In the genomic region with DNA sequence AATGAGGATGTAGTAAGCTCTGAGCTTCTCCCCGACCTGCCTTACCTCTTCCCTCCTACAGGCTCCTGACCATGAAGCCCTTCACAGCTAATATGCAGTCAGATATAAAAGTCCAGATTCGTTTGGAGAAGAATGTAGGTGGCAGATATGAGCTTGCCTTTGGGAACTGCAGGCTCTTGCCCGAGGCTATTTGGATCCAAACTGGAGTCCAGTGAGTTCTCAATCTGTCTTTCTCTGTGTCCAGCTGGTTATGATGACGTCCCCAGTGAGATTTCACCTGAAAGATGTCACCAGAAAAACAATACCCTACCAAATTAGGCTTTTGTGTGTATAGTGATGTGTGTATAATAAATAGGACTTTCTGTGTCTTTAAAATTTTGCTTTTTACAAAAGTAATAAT, we compare ENCODE assay signal across 37 cellular contexts. TPM values are rescaled to one million over a fixed set of nuclear protein-coding genes. Genes with fewer than 3 reads are reported as not detected.
"Had no signal": no experiment of that assay in that cellular context is flagged by ENCODE, and none has a peak within 500 bp of the region (broad histone marks: within the 10 kb centered on the region; RNA-seq: fewer than 3 reads in every experiment).

No MANE protein-coding gene starts in this region.

- DNase-seq: activated B cell treated with CpG ODN at 0.5 μM for 24 hours; activated CD4-positive, alpha-beta memory T cell treated with anti-CD3 and anti-CD28 coated beads, Interleukin-2, amount 10 ng/mL, durations not matched to agents 7 days and 5 days; activated CD4-positive, alpha-beta T cell treated with anti-CD3 and anti-CD28 coated beads for 48 hours; activated CD4-positive, alpha-beta T cell treated with anti-CD3 and anti-CD28 coated beads, Interleukin-2, amount 10 ng/mL, durations not matched to agents 7 days and 5 days; activated CD4-positive, alpha-beta T cell treated with anti-CD3 and anti-CD28 coated beads, Interleukin-2, amount 50 U/mL, for 48 hours; activated CD4-positive, CD25-positive, alpha-beta regulatory T cell treated with anti-CD3 and anti-CD28 coated beads, Interleukin-2, amount 50 U/mL, for 72 hours; activated CD8-positive, alpha-beta memory T cell treated with anti-CD3 and anti-CD28 coated beads for 24 hours; activated CD8-positive, alpha-beta memory T cell treated with anti-CD3 and anti-CD28 coated beads, Interleukin-2, amount 10 ng/mL, durations not matched to agents 7 days and 5 days; activated CD8-positive, alpha-beta memory T cell treated with anti-CD3 and anti-CD28 coated beads, Interleukin-2, amount 50 U/mL, for 48 hours; activated CD8-positive, alpha-beta T cell treated with anti-CD3 and anti-CD28 coated beads, Interleukin-2, amount 10 ng/mL, durations not matched to agents 7 days and 5 days; activated effector memory CD4-positive, alpha-beta T cell treated with Interleukin-2 at 50 U/mL for 16 hours; activated gamma-delta T cell; activated naive CD4-positive, alpha-beta T cell treated with anti-CD3 and anti-CD28 coated beads, Interleukin-2, amount 10 ng/mL, durations not matched to agents 7 days and 5 days; activated naive CD4-positive, alpha-beta T cell treated with Interleukin-2 at 50 U/mL for 16 hours; activated naive CD8-positive, alpha-beta T cell treated with anti-CD3 and anti-CD28 coated beads, Interleukin-2, amount 10 ng/mL, durations not matched to agents 7 days and 5 days; activated naive CD8-positive, alpha-beta T cell treated with anti-CD3 and anti-CD28 coated beads, Interleukin-2, amount 50 U/mL, for 24 hours; activated T-cell treated with anti-CD3 and anti-CD28 coated beads, Interleukin-2, amount 50 U/mL, for 24 hours; activated T-cell treated with anti-CD3 and anti-CD28 coated beads, Interleukin-2, amount 50 U/mL, for 48 hours; amniotic stem cell; aorta; body of pancreas; brain microvascular endothelial cell; central memory CD4-positive, alpha-beta T cell; T-helper 1 cell; T-helper 2 cell; T-helper 9 cell had no signal

- H3K27me3 ChIP-seq: body of pancreas, brain microvascular endothelial cell had no signal

- H3K4me1 ChIP-seq: body of pancreas, breast epithelium had no signal

- H3K4me3 ChIP-seq: body of pancreas, breast epithelium had no signal

- H3K9me3 Mint-ChIP-seq: activated B cell treated with CpG ODN at 0.5 μM for 24 hours; activated CD4-positive, alpha-beta memory T cell treated with anti-CD3 and anti-CD28 coated beads, Interleukin-2, amount 10 ng/mL, durations not matched to agents 7 days and 5 days; activated CD4-positive, alpha-beta T cell treated with anti-CD3 and anti-CD28 coated beads, Interleukin-2, amount 10 ng/mL, durations not matched to agents 7 days and 5 days; activated naive CD4-positive, alpha-beta T cell treated with anti-CD3 and anti-CD28 coated beads, Interleukin-2, amount 10 ng/mL, durations not matched to agents 7 days and 5 days; activated naive CD4-positive, alpha-beta T cell treated with anti-CD3 and anti-CD28 coated beads, Interleukin-2, amount 50 U/mL, for 24 hours; activated naive CD8-positive, alpha-beta T cell treated with anti-CD3 and anti-CD28 coated beads, Interleukin-2, amount 10 ng/mL, durations not matched to agents 7 days and 5 days; activated naive CD8-positive, alpha-beta T cell treated with anti-CD3 and anti-CD28 coated beads, Interleukin-2, amount 50 U/mL, for 24 hours; activated T-cell treated with anti-CD3 and anti-CD28 coated beads, Interleukin-2, amount 50 U/mL, for 24 hours; activated T-helper 2 cell treated with anti-CD3 and anti-CD28 coated beads, Interferon-gamma antibody, Interleukin-2, Interleukin-4, amounts not matched to agents 10 μg/mL and 5 μg/mL and 100 μg/mL, durations not matched to agents 14 hours and 24 hours and 36 hours; T-helper 1 cell treated with Interleukin-12 subunit alpha and Interleukin-12 subunit beta and Interleukin-4 antibody, amounts not matched to agents 30 μg/mL and 1 μg/mL, for 36 hours; T-helper 2 cell treated with Interferon-gamma antibody and Interleukin-4, amounts not matched to agents 5 μg/mL and 100 μg/mL, for 36 hours had no signal

- H3K36me3 ChIP-seq: brain microvascular endothelial cell, breast epithelium had no signal

- H3K9me3 ChIP-seq: body of pancreas, breast epithelium had no signal

- H3K4me1 Mint-ChIP-seq: activated B cell treated with CpG ODN at 0.5 μM for 24 hours; activated CD4-positive, alpha-beta memory T cell treated with anti-CD3 and anti-CD28 coated beads, Interleukin-2, amount 10 ng/mL, durations not matched to agents 7 days and 5 days; activated CD4-positive, alpha-beta T cell treated with anti-CD3 and anti-CD28 coated beads, Interleukin-2, amount 10 ng/mL, durations not matched to agents 7 days and 5 days; activated CD8-positive, alpha-beta memory T cell treated with anti-CD3 and anti-CD28 coated beads, Interleukin-2, amount 10 ng/mL, durations not matched to agents 7 days and 5 days; activated naive CD4-positive, alpha-beta T cell treated with anti-CD3 and anti-CD28 coated beads, Interleukin-2, amount 10 ng/mL, durations not matched to agents 7 days and 5 days; activated naive CD4-positive, alpha-beta T cell treated with anti-CD3 and anti-CD28 coated beads, Interleukin-2, amount 50 U/mL, for 24 hours; activated naive CD8-positive, alpha-beta T cell treated with anti-CD3 and anti-CD28 coated beads, Interleukin-2, amount 50 U/mL, for 24 hours had no signal

- H3K4me3 Mint-ChIP-seq: activated B cell treated with CpG ODN at 0.5 μM for 24 hours; activated CD4-positive, alpha-beta memory T cell treated with anti-CD3 and anti-CD28 coated beads, Interleukin-2, amount 10 ng/mL, durations not matched to agents 7 days and 5 days; activated CD4-positive, alpha-beta T cell treated with anti-CD3 and anti-CD28 coated beads, Interleukin-2, amount 10 ng/mL, durations not matched to agents 7 days and 5 days; activated CD8-positive, alpha-beta memory T cell treated with anti-CD3 and anti-CD28 coated beads, Interleukin-2, amount 10 ng/mL, durations not matched to agents 7 days and 5 days; activated CD8-positive, alpha-beta T cell treated with anti-CD3 and anti-CD28 coated beads, Interleukin-2, amount 10 ng/mL, durations not matched to agents 7 days and 5 days; activated naive CD4-positive, alpha-beta T cell treated with anti-CD3 and anti-CD28 coated beads, Interleukin-2, amount 10 ng/mL, durations not matched to agents 7 days and 5 days; activated naive CD4-positive, alpha-beta T cell treated with anti-CD3 and anti-CD28 coated beads, Interleukin-2, amount 50 U/mL, for 24 hours; activated naive CD8-positive, alpha-beta T cell; activated naive CD8-positive, alpha-beta T cell treated with anti-CD3 and anti-CD28 coated beads, Interleukin-2, amount 10 ng/mL, durations not matched to agents 7 days and 5 days; activated naive CD8-positive, alpha-beta T cell treated with anti-CD3 and anti-CD28 coated beads, Interleukin-2, amount 50 U/mL, for 24 hours; activated T-cell treated with anti-CD3 and anti-CD28 coated beads, Interleukin-2, amount 50 U/mL, for 24 hours; T-helper 1 cell treated with Interleukin-12 subunit alpha and Interleukin-12 subunit beta and Interleukin-4 antibody, amounts not matched to agents 30 μg/mL and 1 μg/mL, for 36 hours; T-helper 2 cell treated with Interferon-gamma antibody and Interleukin-4, amounts not matched to agents 5 μg/mL and 100 μg/mL, for 36 hours had no signal

- H3K27ac ChIP-seq: body of pancreas, brain microvascular endothelial cell, breast epithelium, VCaP had no signal

- H3K36me3 Mint-ChIP-seq: activated CD8-positive, alpha-beta memory T cell treated with anti-CD3 and anti-CD28 coated beads, Interleukin-2, amount 10 ng/mL, durations not matched to agents 7 days and 5 days; activated naive CD4-positive, alpha-beta T cell treated with anti-CD3 and anti-CD28 coated beads, Interleukin-2, amount 10 ng/mL, durations not matched to agents 7 days and 5 days; activated naive CD4-positive, alpha-beta T cell treated with anti-CD3 and anti-CD28 coated beads, Interleukin-2, amount 50 U/mL, for 24 hours; activated naive CD8-positive, alpha-beta T cell; activated naive CD8-positive, alpha-beta T cell treated with anti-CD3 and anti-CD28 coated beads, Interleukin-2, amount 10 ng/mL, durations not matched to agents 7 days and 5 days had no signal

- ATAC-seq: activated CD8-positive, alpha-beta memory T cell treated with anti-CD3 and anti-CD28 coated beads, Interleukin-2, amount 10 ng/mL, durations not matched to agents 7 days and 5 days; activated CD8-positive, alpha-beta T cell treated with anti-CD3 and anti-CD28 coated beads, Interleukin-2, amount 10 ng/mL, durations not matched to agents 7 days and 5 days; activated naive CD8-positive, alpha-beta T cell treated with anti-CD3 and anti-CD28 coated beads, Interleukin-2, amount 50 U/mL, for 24 hours; body of pancreas had no signal

- H3K27ac Mint-ChIP-seq: activated B cell treated with CpG ODN at 0.5 μM for 24 hours; activated CD4-positive, alpha-beta memory T cell treated with anti-CD3 and anti-CD28 coated beads, Interleukin-2, amount 10 ng/mL, durations not matched to agents 7 days and 5 days; activated CD4-positive, alpha-beta T cell treated with anti-CD3 and anti-CD28 coated beads, Interleukin-2, amount 10 ng/mL, durations not matched to agents 7 days and 5 days; activated CD8-positive, alpha-beta memory T cell treated with anti-CD3 and anti-CD28 coated beads, Interleukin-2, amount 10 ng/mL, durations not matched to agents 7 days and 5 days; activated CD8-positive, alpha-beta T cell treated with anti-CD3 and anti-CD28 coated beads, Interleukin-2, amount 10 ng/mL, durations not matched to agents 7 days and 5 days; activated naive CD4-positive, alpha-beta T cell treated with anti-CD3 and anti-CD28 coated beads, Interleukin-2, amount 10 ng/mL, durations not matched to agents 7 days and 5 days; activated naive CD4-positive, alpha-beta T cell treated with anti-CD3 and anti-CD28 coated beads, Interleukin-2, amount 50 U/mL, for 24 hours; activated naive CD8-positive, alpha-beta T cell; activated naive CD8-positive, alpha-beta T cell treated with anti-CD3 and anti-CD28 coated beads, Interleukin-2, amount 10 ng/mL, durations not matched to agents 7 days and 5 days; activated naive CD8-positive, alpha-beta T cell treated with anti-CD3 and anti-CD28 coated beads, Interleukin-2, amount 50 U/mL, for 24 hours; activated T-cell treated with anti-CD3 and anti-CD28 coated beads, Interleukin-2, amount 50 U/mL, for 24 hours; activated T-helper 2 cell treated with anti-CD3 and anti-CD28 coated beads, Interferon-gamma antibody, Interleukin-2, Interleukin-4, amounts not matched to agents 10 μg/mL and 5 μg/mL and 100 μg/mL, durations not matched to agents 14 hours and 24 hours and 36 hours; T-helper 1 cell treated with Interleukin-12 subunit alpha and Interleukin-12 subunit beta and Interleukin-4 antibody, amounts not matched to agents 30 μg/mL and 1 μg/mL, for 36 hours; T-helper 2 cell treated with Interferon-gamma antibody and Interleukin-4, amounts not matched to agents 5 μg/mL and 100 μg/mL, for 36 hours had no signal

RNA-seq across cellular contexts. Expression of a gene that starts 14.7 kb away (rescaled TPM):
- total RNA-seq: activated B cell treated with CpG ODN at 0.5 μM for 24 hours; activated CD4-positive, alpha-beta memory T cell treated with anti-CD3 and anti-CD28 coated beads, Interleukin-2, amount 10 ng/mL, durations not matched to agents 7 days and 5 days; activated CD4-positive, alpha-beta T cell treated with anti-CD3 and anti-CD28 coated beads, Interleukin-2, amount 10 ng/mL, durations not matched to agents 7 days and 5 days; activated CD8-positive, alpha-beta memory T cell treated with anti-CD3 and anti-CD28 coated beads, Interleukin-2, amount 10 ng/mL, durations not matched to agents 7 days and 5 days; activated CD8-positive, alpha-beta T cell treated with anti-CD3 and anti-CD28 coated beads, Interleukin-2, amount 10 ng/mL, durations not matched to agents 7 days and 5 days; activated naive CD8-positive, alpha-beta T cell treated with anti-CD3 and anti-CD28 coated beads, Interleukin-2, amount 10 ng/mL, durations not matched to agents 7 days and 5 days; activated T-helper 2 cell treated with anti-CD3 and anti-CD28 coated beads, Interferon-gamma antibody, Interleukin-2, Interleukin-4, amounts not matched to agents 10 μg/mL and 5 μg/mL and 100 μg/mL, durations not matched to agents 14 hours and 24 hours and 36 hours; aorta; astrocyte; body of pancreas; breast epithelium; cardiac septum; chondrocyte had no signal
- polyA plus RNA-seq: adipose tissue, aorta had no signal

RNA-seq across cellular contexts. Expression of a gene that starts 33.3 kb away (rescaled TPM):
- total RNA-seq: activated B cell treated with CpG ODN at 0.5 μM for 24 hours; activated CD4-positive, alpha-beta memory T cell treated with anti-CD3 and anti-CD28 coated beads, Interleukin-2, amount 10 ng/mL, durations not matched to agents 7 days and 5 days; activated CD4-positive, alpha-beta T cell treated with anti-CD3 and anti-CD28 coated beads, Interleukin-2, amount 10 ng/mL, durations not matched to agents 7 days and 5 days; activated CD8-positive, alpha-beta memory T cell treated with anti-CD3 and anti-CD28 coated beads, Interleukin-2, amount 10 ng/mL, durations not matched to agents 7 days and 5 days; activated CD8-positive, alpha-beta T cell treated with anti-CD3 and anti-CD28 coated beads, Interleukin-2, amount 10 ng/mL, durations not matched to agents 7 days and 5 days; activated naive CD8-positive, alpha-beta T cell treated with anti-CD3 and anti-CD28 coated beads, Interleukin-2, amount 10 ng/mL, durations not matched to agents 7 days and 5 days; activated T-helper 2 cell treated with anti-CD3 and anti-CD28 coated beads, Interferon-gamma antibody, Interleukin-2, Interleukin-4, amounts not matched to agents 10 μg/mL and 5 μg/mL and 100 μg/mL, durations not matched to agents 14 hours and 24 hours and 36 hours; aorta; astrocyte; body of pancreas; breast epithelium; cardiac septum; chondrocyte had no signal
- polyA plus RNA-seq: adipose tissue, aorta had no signal

RNA-seq across cellular contexts. Expression of a gene that starts 34.5 kb away (rescaled TPM):
- total RNA-seq: activated B cell treated with CpG ODN at 0.5 μM for 24 hours; activated CD4-positive, alpha-beta memory T cell treated with anti-CD3 and anti-CD28 coated beads, Interleukin-2, amount 10 ng/mL, durations not matched to agents 7 days and 5 days; activated CD4-positive, alpha-beta T cell treated with anti-CD3 and anti-CD28 coated beads, Interleukin-2, amount 10 ng/mL, durations not matched to agents 7 days and 5 days; activated CD8-positive, alpha-beta memory T cell treated with anti-CD3 and anti-CD28 coated beads, Interleukin-2, amount 10 ng/mL, durations not matched to agents 7 days and 5 days; activated CD8-positive, alpha-beta T cell treated with anti-CD3 and anti-CD28 coated beads, Interleukin-2, amount 10 ng/mL, durations not matched to agents 7 days and 5 days; activated naive CD8-positive, alpha-beta T cell treated with anti-CD3 and anti-CD28 coated beads, Interleukin-2, amount 10 ng/mL, durations not matched to agents 7 days and 5 days; activated T-helper 2 cell treated with anti-CD3 and anti-CD28 coated beads, Interferon-gamma antibody, Interleukin-2, Interleukin-4, amounts not matched to agents 10 μg/mL and 5 μg/mL and 100 μg/mL, durations not matched to agents 14 hours and 24 hours and 36 hours; aorta; astrocyte; body of pancreas; breast epithelium; cardiac septum; chondrocyte had no signal
- polyA plus RNA-seq: adipose tissue, aorta had no signal
